In the genomic region with DNA sequence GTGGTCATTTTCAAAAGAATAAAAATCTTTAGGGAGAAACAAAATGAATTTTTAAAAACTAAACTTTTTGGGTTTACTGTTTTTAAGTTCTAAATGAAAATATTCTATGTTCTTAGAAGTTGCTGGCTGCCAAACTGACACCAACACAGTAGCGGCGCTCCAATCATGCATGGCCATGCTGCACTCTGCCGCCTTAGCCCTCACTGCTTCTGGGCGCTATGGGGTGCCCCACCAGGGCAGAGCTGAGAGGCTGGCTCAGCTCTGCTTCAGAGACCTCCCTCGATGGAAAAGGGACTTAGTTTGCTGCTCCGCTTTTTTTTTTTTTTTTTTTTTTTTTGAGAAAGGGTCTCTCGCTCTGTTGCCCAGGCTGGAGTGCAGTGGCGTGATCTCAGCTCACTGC, we compare ENCODE assay signal across 9 cellular contexts. TPM values are rescaled to one million over a fixed set of nuclear protein-coding genes. Genes with fewer than 3 reads are reported as not detected.
DNase-seq lines count a peak whose midpoint lies in the region; ATAC-seq and TF ChIP-seq lines count a peak whose summit lies in the region.
"Had no signal": no experiment of that assay in that cellular context is flagged by ENCODE, and none has a peak within 500 bp of the region (broad histone marks: within the 10 kb centered on the region; RNA-seq: fewer than 3 reads in every experiment).

No MANE protein-coding gene starts in this region.

- no peak for TF ChIP-seq CTCF in cardiac muscle cell (IDR thresholded peaks at IDR 0.05; ENCODE audit: low read depth, low read length)
- no peak for TF ChIP-seq CTCF in upper lobe of left lung (IDR thresholded peaks at IDR 0.05)

- H2BK15ac ChIP-seq in neuronal stem cell (ENCODE audit: low read length) = no peak overlapping the region

- TF ChIP-seq POLR2A in upper lobe of left lung (IDR thresholded peaks at IDR 0.05) = no peak

- H3K27me3 Mint-ChIP-seq in activated T-helper 1 cell treated with anti-CD3 and anti-CD28 coated beads, Interleukin-12 subunit alpha, Interleukin-12 subunit beta, Interleukin-2, Interleukin-4 antibody, amounts not matched to agents 30 ng/mL and 10 ng/mL and 1 ng/mL, durations not matched to agents 14 hours and 24 hours and 36 hours (ENCODE audit: insufficient read depth) = no peaks in the 10 kb centered on the region
- no peaks in the 10 kb centered on the region for H3K27me3 Mint-ChIP-seq in memory B cell
- H3K27me3 Mint-ChIP-seq: activated naive CD8-positive, alpha-beta T cell treated with anti-CD3 and anti-CD28 coated beads, Interleukin-2, amount 10 ng/mL, durations not matched to agents 7 days and 5 days had no signal

- H3K4me3 Mint-ChIP-seq in activated T-helper 1 cell treated with anti-CD3 and anti-CD28 coated beads, Interleukin-12 subunit alpha, Interleukin-12 subunit beta, Interleukin-2, Interleukin-4 antibody, amounts not matched to agents 30 ng/mL and 10 ng/mL and 1 ng/mL, durations not matched to agents 14 hours and 24 hours and 36 hours = no peak overlapping the region
- peak overlapping the region; percentile 69 for H3K4me3 Mint-ChIP-seq in memory B cell
- H3K4me3 Mint-ChIP-seq: activated naive CD8-positive, alpha-beta T cell treated with anti-CD3 and anti-CD28 coated beads, Interleukin-2, amount 10 ng/mL, durations not matched to agents 7 days and 5 days had no signal

- no peak for TF ChIP-seq EP300 in upper lobe of left lung (IDR thresholded peaks at IDR 0.05)

- H3K4me2 ChIP-seq in neuronal stem cell (ENCODE audit: insufficient read depth, low read length, poor library complexity, severe bottlenecking) = no peak overlapping the region

- H3K79me1 ChIP-seq in neuronal stem cell (ENCODE audit: low read depth, low read length) = peaks cover 7% of the 10 kb centered on the region

- H4K8ac ChIP-seq in neuronal stem cell (ENCODE audit: low read depth, low read length) = no peak overlapping the region

- no peak overlapping the region for H2BK5ac ChIP-seq in neuronal stem cell (ENCODE audit: low read length)

- H3K4me3 ChIP-seq in cardiac muscle cell = no peak overlapping the region
- H3K4me3 ChIP-seq in upper lobe of left lung = no peak overlapping the region
- no peak overlapping the region for H3K4me3 ChIP-seq in neuronal stem cell (ENCODE audit: low read length in 2 of 2)

- H3K14ac ChIP-seq in neuronal stem cell (ENCODE audit: low read length) = no peak overlapping the region

- DNase-seq in cardiac muscle cell (ENCODE audit: low read depth in 1 of 2, low spot score in 1 of 2) (no peak), Right ventricle myocardium inferior (ENCODE audit: missing footprints) (no peak), memory B cell (ENCODE audit: low spot score in 2 of 2) (peak in 1 of 2 donors; percentile 60), upper lobe of left lung (peak in 1 of 2 donors; percentile 20), HK-2 (ENCODE audit: unreplicated experiment) (no peak), neuronal stem cell (ENCODE audit: low spot score) (no peak)
- no peak for DNase-seq in activated T-helper 1 cell treated with anti-CD3 and anti-CD28 coated beads, Interleukin-12 subunit alpha, Interleukin-12 subunit beta, Interleukin-2, Interleukin-4 antibody, amounts not matched to agents 30 ng/mL and 10 ng/mL and 1 ng/mL, durations not matched to agents 14 hours and 24 hours and 36 hours (ENCODE audit: low spot score)
- DNase-seq: activated naive CD8-positive, alpha-beta T cell treated with anti-CD3 and anti-CD28 coated beads, Interleukin-2, amount 10 ng/mL, durations not matched to agents 7 days and 5 days had no signal

- H3K36me3 ChIP-seq in cardiac muscle cell (no peaks in the 10 kb centered on the region), upper lobe of left lung (peaks cover 0 to 11% (median 4%) of the 10 kb centered on the region in 4 donors), neuronal stem cell (replicated peaks in 1 of 2; ENCODE audit: control insufficient read depth in 2 of 2, insufficient read depth in 2 of 2, low read length in 2 of 2) (no peaks in the 10 kb centered on the region)

- H3K27me3 ChIP-seq in cardiac muscle cell (no peaks in the 10 kb centered on the region), upper lobe of left lung (no peaks in the 10 kb centered on the region), neuronal stem cell (ENCODE audit: control insufficient read depth in 3 of 3, insufficient read depth in 3 of 3, low read depth in 1 of 3, low read length in 3 of 3) (no peaks in the 10 kb centered on the region)

- no peak overlapping the region for H3K9ac ChIP-seq in neuronal stem cell (ENCODE audit: low read depth, low read length, poor library complexity)

- intact Hi-C loops in Right ventricle myocardium inferior (cut with DNase I) = loop anchor here (5.0 kb wide), 1 partner anchor 174 kb away; no protein-coding TSS in a partner anchor
- intact Hi-C loops in activated T-helper 1 cell treated with anti-CD3 and anti-CD28 coated beads, Interleukin-12 subunit alpha, Interleukin-12 subunit beta, Interleukin-2, Interleukin-4 antibody, amounts not matched to agents 30 ng/mL and 10 ng/mL and 1 ng/mL, durations not matched to agents 14 hours and 24 hours and 36 hours (cut with micrococcal nuclease) = loop anchor here (5.0 kb wide), 2 partner anchors 69 to 146 kb away; a partner anchor contains a TSS

- WGBS in upper lobe of left lung, 2 donors = 88 to 96% methylated on average over 8 of the region's 8 CpGs
- WGBS in neuronal stem cell (ENCODE audit: extremely low coverage in 2 of 2, insufficient read length in 2 of 2, insufficient replicate concordance in 1 of 2), 2 donors = no CpG with 5 or more reads among the region's 8 CpGs

- peaks cover 16% of the 10 kb centered on the region for H3K36me3 Mint-ChIP-seq in activated T-helper 1 cell treated with anti-CD3 and anti-CD28 coated beads, Interleukin-12 subunit alpha, Interleukin-12 subunit beta, Interleukin-2, Interleukin-4 antibody, amounts not matched to agents 30 ng/mL and 10 ng/mL and 1 ng/mL, durations not matched to agents 14 hours and 24 hours and 36 hours (ENCODE audit: low read depth)
- peaks cover 18% of the 10 kb centered on the region for H3K36me3 Mint-ChIP-seq in memory B cell

- H3K9me3 ChIP-seq in cardiac muscle cell (ENCODE audit: low read depth) = no peaks in the 10 kb centered on the region
- no peaks in the 10 kb centered on the region for H3K9me3 ChIP-seq in upper lobe of left lung
- no peaks in the 10 kb centered on the region for H3K9me3 ChIP-seq in neuronal stem cell (replicated peaks in 1 of 2; ENCODE audit: control insufficient read depth in 2 of 2, insufficient read depth in 1 of 2, low read depth in 1 of 2, low read length in 2 of 2)

- H3K4me1 ChIP-seq in cardiac muscle cell (ENCODE audit: low read depth) = peaks cover 66% of the 10 kb centered on the region
- peaks cover 46 to 88% (median 67%) of the 10 kb centered on the region in 4 donors for H3K4me1 ChIP-seq in upper lobe of left lung
- H3K4me1 ChIP-seq in neuronal stem cell (ENCODE audit: control insufficient read depth in 2 of 2, insufficient read depth in 1 of 2, low read depth in 1 of 2, low read length in 2 of 2) = peaks cover 2 to 32% of the 10 kb centered on the region in 2 donors

- H2BK12ac ChIP-seq in neuronal stem cell (ENCODE audit: low read length) = no peak overlapping the region

- no peak overlapping the region for H2AFZ ChIP-seq in neuronal stem cell (ENCODE audit: low read length)

- no peaks in the 10 kb centered on the region for H3K9me3 Mint-ChIP-seq in activated T-helper 1 cell treated with anti-CD3 and anti-CD28 coated beads, Interleukin-12 subunit alpha, Interleukin-12 subunit beta, Interleukin-2, Interleukin-4 antibody, amounts not matched to agents 30 ng/mL and 10 ng/mL and 1 ng/mL, durations not matched to agents 14 hours and 24 hours and 36 hours
- H3K9me3 Mint-ChIP-seq in memory B cell = no peaks in the 10 kb centered on the region
- H3K9me3 Mint-ChIP-seq: activated naive CD8-positive, alpha-beta T cell treated with anti-CD3 and anti-CD28 coated beads, Interleukin-2, amount 10 ng/mL, durations not matched to agents 7 days and 5 days had no signal

- H2AK5ac ChIP-seq in neuronal stem cell (ENCODE audit: low read depth, low read length) = no peak overlapping the region

- H3K4ac ChIP-seq in neuronal stem cell (ENCODE audit: low read length) = no peak overlapping the region

- no peak overlapping the region for H3K23ac ChIP-seq in neuronal stem cell (ENCODE audit: low read depth, low read length, poor library complexity)

- H4K91ac ChIP-seq in neuronal stem cell (ENCODE audit: low read depth, low read length, poor library complexity) = no peak overlapping the region

- H3K4me1 Mint-ChIP-seq in activated T-helper 1 cell treated with anti-CD3 and anti-CD28 coated beads, Interleukin-12 subunit alpha, Interleukin-12 subunit beta, Interleukin-2, Interleukin-4 antibody, amounts not matched to agents 30 ng/mL and 10 ng/mL and 1 ng/mL, durations not matched to agents 14 hours and 24 hours and 36 hours (ENCODE audit: low read depth) = peaks cover 81% of the 10 kb centered on the region
- H3K4me1 Mint-ChIP-seq in memory B cell = peaks cover 55% of the 10 kb centered on the region

- no peak overlapping the region for H2BK120ac ChIP-seq in neuronal stem cell (ENCODE audit: low read depth, low read length)

- no peak overlapping the region for H3K18ac ChIP-seq in neuronal stem cell (ENCODE audit: low read length)

- peak overlapping the region; percentile 93 for H3K27ac ChIP-seq in cardiac muscle cell
- peak overlapping the region; percentile 26 to 62 (median 40) for H3K27ac ChIP-seq in upper lobe of left lung
- no peak overlapping the region for H3K27ac ChIP-seq in neuronal stem cell (replicated peaks; ENCODE audit: low read length)

- peak overlapping the region; percentile 33 for H3K27ac Mint-ChIP-seq in activated T-helper 1 cell treated with anti-CD3 and anti-CD28 coated beads, Interleukin-12 subunit alpha, Interleukin-12 subunit beta, Interleukin-2, Interleukin-4 antibody, amounts not matched to agents 30 ng/mL and 10 ng/mL and 1 ng/mL, durations not matched to agents 14 hours and 24 hours and 36 hours
- H3K27ac Mint-ChIP-seq in memory B cell = peak overlapping the region; percentile 91

- ATAC-seq in Right ventricle myocardium inferior (no peak), memory B cell (ENCODE audit: low read depth) (peak; percentile 81), upper lobe of left lung (ENCODE audit: low FRiP score in 2 of 2) (no peak), GM21447 (IDR thresholded peaks at IDR 0.05; ENCODE audit: unreplicated experiment) (no peak)

RNA-seq across cellular contexts. Expression of a gene that starts 20.9 kb away (rescaled TPM):
- 356 and 401 TPM in 2 replicates for total RNA-seq in cardiac muscle cell
- 375 and 448 TPM in 2 replicates for polyA plus RNA-seq in cardiac muscle cell
- total RNA-seq in Right ventricle myocardium inferior = 203 TPM
- 205 and 206 TPM in 2 replicates for total RNA-seq in activated T-helper 1 cell treated with anti-CD3 and anti-CD28 coated beads, Interleukin-12 subunit alpha, Interleukin-12 subunit beta, Interleukin-2, Interleukin-4 antibody, amounts not matched to agents 30 ng/mL and 10 ng/mL and 1 ng/mL, durations not matched to agents 14 hours and 24 hours and 36 hours
- 100 to 1,000 TPM; 188 to 810 (median 346) TPM for total RNA-seq in upper lobe of left lung
- 32.4 TPM for polyA plus RNA-seq in neuronal stem cell (2013, experiment 1 of 2)
- 32.9 TPM for polyA plus RNA-seq in neuronal stem cell (2013, experiment 2 of 2)
